ENCODE assay signal across 33 cellular contexts in the genomic region with DNA sequence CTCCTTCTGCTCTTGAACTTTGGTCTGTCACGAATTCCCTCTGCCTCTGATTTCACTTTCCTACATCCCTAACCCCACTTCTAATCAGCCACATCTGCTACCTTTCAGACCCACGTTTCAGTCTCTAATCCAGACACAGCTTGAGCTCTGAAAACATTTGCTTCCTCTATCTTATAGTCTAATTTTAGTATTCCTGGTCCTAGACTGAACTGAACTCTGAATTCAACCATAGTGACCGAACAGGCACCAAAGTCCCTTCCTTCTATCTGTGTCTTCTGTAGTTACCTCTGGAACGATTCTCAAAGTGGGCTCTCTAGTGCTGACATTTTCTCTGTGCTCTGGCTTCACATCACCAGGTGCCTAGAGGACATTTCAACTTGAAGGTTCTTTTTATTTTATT.
"Had no signal": no experiment of that assay in that cellular context is flagged by ENCODE, and none has a peak within 500 bp of the region (broad histone marks: within the 10 kb centered on the region; RNA-seq: fewer than 3 reads in every experiment).

No MANE protein-coding gene starts in this region.

- H3K27ac ChIP-seq: adrenal gland, body of pancreas, brain microvascular endothelial cell, breast epithelium, VCaP had no signal

- H3K4me1 ChIP-seq: adrenal gland, body of pancreas, breast epithelium had no signal

- ATAC-seq: activated CD8-positive, alpha-beta T cell treated with anti-CD3 and anti-CD28 coated beads for 36 hours; activated naive CD4-positive, alpha-beta T cell treated with anti-CD3 and anti-CD28 coated beads, Interleukin-2, amount 50 U/mL, for 72 hours; activated T-cell treated with anti-CD3 and anti-CD28 coated beads, Interleukin-2, amount 50 U/mL, for 4 hours; activated T-cell treated with anti-CD3 and anti-CD28 coated beads, Interleukin-2, amount 50 U/mL, for 72 hours; activated T-helper 17 cell treated with anti-CD3 and anti-CD28 coated beads, Interleukin-2, amount 50 U/mL, for 72 hours; body of pancreas had no signal

- H3K36me3 ChIP-seq: adrenal gland, brain microvascular endothelial cell, breast epithelium had no signal

- DNase-seq: activated B cell treated with CpG ODN at 0.5 μM for 24 hours; activated CD4-positive, alpha-beta memory T cell treated with anti-CD3 and anti-CD28 coated beads for 36 hours; activated CD4-positive, alpha-beta T cell treated with anti-CD3 and anti-CD28 coated beads for 4 hours; activated CD4-positive, alpha-beta T cell treated with anti-CD3 and anti-CD28 coated beads, Interleukin-2, amount 10 ng/mL, durations not matched to agents 24 days and 14 days; activated CD4-positive, alpha-beta T cell treated with anti-CD3 and anti-CD28 coated beads, Interleukin-2, amount 50 U/mL, for 1 hour; activated CD4-positive, alpha-beta T cell treated with anti-CD3 and anti-CD28 coated beads, Interleukin-2, amount 50 U/mL, for 4 hours; activated CD4-positive, CD25-positive, alpha-beta regulatory T cell treated with anti-CD3 and anti-CD28 coated beads, Interleukin-2, amount 50 U/mL, for 72 hours; activated CD8-positive, alpha-beta memory T cell treated with anti-CD3 and anti-CD28 coated beads, Interleukin-2, amount 50 U/mL, for 4 hours; activated CD8-positive, alpha-beta T cell treated with anti-CD3 and anti-CD28 coated beads for 36 hours; activated effector memory CD4-positive, alpha-beta T cell treated with anti-CD3 and anti-CD28 coated beads, Interleukin-2, amount 50 U/mL, for 16 hours; activated gamma-delta T cell treated with Interleukin-2 at 50 U/mL for 16 hours; activated naive CD4-positive, alpha-beta T cell; activated naive CD4-positive, alpha-beta T cell treated with anti-CD3 and anti-CD28 coated beads for 36 hours; activated naive CD4-positive, alpha-beta T cell treated with anti-CD3 and anti-CD28 coated beads, Interleukin-2, amount 50 U/mL, for 16 hours; activated naive CD8-positive, alpha-beta T cell treated with anti-CD3 and anti-CD28 coated beads for 36 hours; activated T-cell treated with anti-CD3 and anti-CD28 coated beads for 4 hours; activated T-cell treated with anti-CD3 and anti-CD28 coated beads, Interleukin-2, amount 50 U/mL, for 1 hour; activated T-cell treated with anti-CD3 and anti-CD28 coated beads, Interleukin-2, amount 50 U/mL, for 4 hours; activated T-cell treated with anti-CD3 and anti-CD28 coated beads, Interleukin-2, amount 50 U/mL, for 72 hours; adrenal gland; amniotic stem cell; aorta; body of pancreas; brain microvascular endothelial cell; central memory CD4-positive, alpha-beta T cell; cerebellar nuclear complex; T-helper 1 cell; T-helper 2 cell; T-helper 9 cell had no signal

- H3K4me3 ChIP-seq: adrenal gland, body of pancreas, breast epithelium had no signal

- H3K27me3 ChIP-seq: adrenal gland, body of pancreas, brain microvascular endothelial cell, breast epithelium had no signal

- H3K9me3 ChIP-seq: adrenal gland, body of pancreas, breast epithelium had no signal
